7 cellular contexts compared by ENCODE assay signal in genomic region chr6:97639702-97640101, GRCh38.
"Had no signal": no experiment of that assay in that cellular context is flagged by ENCODE, and none has a peak within 500 bp of the region (broad histone marks: within the 10 kb centered on the region; RNA-seq: fewer than 3 reads in every experiment).

No MANE protein-coding gene starts in this region.

- H3K4me3 ChIP-seq: GM12878 had no signal

- FAIRE-seq: GM12878, GM12891, GM12892, GM18507, GM19239 had no signal

- DNase-seq: GDM1, GF-D8 had no signal
